1 cellular context compared by ENCODE assay signal in genomic region chr10:7475046-7475860, GRCh38.
A peak's percentile ranks its signal among the peaks of the same experiment; 100 is the strongest.
TF ChIP-seq lines count a peak whose summit lies in the region.

No MANE protein-coding gene starts in this region.

TF ChIP-seq in HEK293, 187 proteins besides CTCF, POLR2A, EP300 and RAD21 (continued from another document):
- TF ChIP-seq ZBTB44 (tag by site-specific recombination; IDR thresholded peaks at IDR 0.05) (0 out of 2 replicates have a peak, but pooled peaks have one; percentile 24), ZNF449 (tag by site-specific recombination; IDR thresholded peaks at IDR 0.05) (no peak), ZIC2 (tag by site-specific recombination; IDR thresholded peaks at IDR 0.05) (peak; percentile 90), PRDM4 (tag by site-specific recombination; IDR thresholded peaks at IDR 0.05) (0 out of 2 replicates have a peak, but pooled peaks have one; percentile 41), ZNF23 (tag by site-specific recombination; IDR thresholded peaks at IDR 0.05; ENCODE audit: borderline replicate concordance) (no peak), KLF17 (tag by site-specific recombination; IDR thresholded peaks at IDR 0.05) (no peak), HIC1 (tag by site-specific recombination; IDR thresholded peaks at IDR 0.05) (no peak), SCRT2 (tag by site-specific recombination; IDR thresholded peaks at IDR 0.05) (peak; percentile 98), ZBTB8A (tag by site-specific recombination; IDR thresholded peaks at IDR 0.05) (peak; percentile 80), SCRT1 (tag by site-specific recombination; IDR thresholded peaks at IDR 0.05; ENCODE audit: borderline replicate concordance) (peak; percentile 67; the same call in 1 of the 2 replicates), ATF2 (tag by site-specific recombination; IDR thresholded peaks at IDR 0.05; ENCODE audit: low read depth) (no peak), SP3 (tag by site-specific recombination; IDR thresholded peaks at IDR 0.05) (no peak)
